Comparison of ENCODE assay signal across 8 cellular contexts in genomic region chrX:68827848-68828562, GRCh38. TPM values are rescaled to one million over a fixed set of nuclear protein-coding genes. Genes with fewer than 3 reads are reported as not detected.
DNase-seq lines count a peak whose midpoint lies in the region; ATAC-seq and TF ChIP-seq lines count a peak whose summit lies in the region.

No MANE protein-coding gene starts in this region.

- ATAC-seq in HG03520 (IDR thresholded peaks at IDR 0.05; ENCODE audit: unreplicated experiment), result peak; percentile 31

- peaks cover 0 to 2% of the 10 kb centered on the region in 2 donors for H3K27me3 ChIP-seq in mucosa of rectum (ENCODE audit: control insufficient read depth in 2 of 2, insufficient read depth in 2 of 2, low read length in 2 of 2)

- H3K27ac ChIP-seq in mucosa of rectum (ENCODE audit: low read depth in 2 of 2, low read length in 2 of 2), result peak overlapping the region; percentile 82 to 85

- no peaks in the 10 kb centered on the region for H3K9me3 ChIP-seq in mucosa of rectum (ENCODE audit: control insufficient read depth in 2 of 2, low read length in 2 of 2)

- H3K36me3 ChIP-seq in mucosa of rectum (ENCODE audit: control insufficient read depth in 2 of 2, insufficient read depth in 2 of 2, low read length in 2 of 2), result no peaks in the 10 kb centered on the region

- H3K9ac ChIP-seq in mucosa of rectum (ENCODE audit: low read depth in 1 of 2, low read length in 2 of 2), result peak overlapping the region; percentile 56 to 74

- TF ChIP-seq CTCF in GM12875 (IDR thresholded peaks at IDR 0.05; ENCODE audit: borderline replicate concordance, insufficient read depth, low read depth, low read length) (peak; percentile 83), epithelial cell of proximal tubule (conservative IDR thresholded peaks at IDR 0.05; ENCODE audit: low read depth, low read length) (peak; percentile 82)

- DNase-seq in NOMO-1 treated with dmso at 0.1 percent for 144 hours (lab: John Stamatoyannopoulos, UW; ENCODE audit: unreplicated experiment) (peak; percentile 19), activated T-cell treated with anti-CD3 and anti-CD28 coated beads for 24 hours (ENCODE audit: low read depth) (peak; percentile 66), epithelial cell of proximal tubule (ENCODE audit: low read depth) (no peak), cortex of kidney (lab: John Stamatoyannopoulos, UW) (no peak)
- DNase-seq in stimulated activated CD8-positive, alpha-beta memory T cell treated with anti-CD3 and anti-CD28 coated beads, Interleukin-2, amount 100 ng/mL, for 48 hours (ENCODE audit: low read depth in 2 of 2), result peak; percentile 65 to 71

- peaks cover 1 to 2% of the 10 kb centered on the region in 2 donors for H3K4me1 ChIP-seq in mucosa of rectum (ENCODE audit: control insufficient read depth in 2 of 2, insufficient read depth in 2 of 2, low read length in 2 of 2)

- H3K4me3 ChIP-seq in GM12875 (ENCODE audit: low read depth, low read length), result peak overlapping the region; percentile 11
- H3K4me3 ChIP-seq in epithelial cell of proximal tubule (ENCODE audit: low read depth, low read length), result peak overlapping the region; percentile 33
- H3K4me3 ChIP-seq in mucosa of rectum (ENCODE audit: low read length in 2 of 2), result peak overlapping the region; percentile 52 to 71

RNA-seq across cellular contexts. Expression of gene EFNB1, which starts 0.8 kb away (rescaled TPM):
- total RNA-seq in epithelial cell of proximal tubule, result 23.7 and 44.1 TPM in 2 replicates

Comparison
In these comparisons a context has a peak if more than half of its experiments do, and no peak if none do; other contexts are left out.
1. H3K4me3 ChIP-seq: peak in every context shown above with its lines; median percentile 62 in mucosa of rectum; 33 in epithelial cell of proximal tubule; 11 in GM12875.
2. DNase-seq: peak in NOMO-1 treated with dmso at 0.1 percent for 144 hours (single experiment), activated T-cell treated with anti-CD3 and anti-CD28 coated beads for 24 hours (single experiment) and stimulated activated CD8-positive, alpha-beta memory T cell treated with anti-CD3 and anti-CD28 coated beads, Interleukin-2, amount 100 ng/mL, for 48 hours (2 of 2); none in epithelial cell of proximal tubule (single experiment) and cortex of kidney (single experiment).